8 cellular contexts compared by ENCODE assay signal in the genomic region with DNA sequence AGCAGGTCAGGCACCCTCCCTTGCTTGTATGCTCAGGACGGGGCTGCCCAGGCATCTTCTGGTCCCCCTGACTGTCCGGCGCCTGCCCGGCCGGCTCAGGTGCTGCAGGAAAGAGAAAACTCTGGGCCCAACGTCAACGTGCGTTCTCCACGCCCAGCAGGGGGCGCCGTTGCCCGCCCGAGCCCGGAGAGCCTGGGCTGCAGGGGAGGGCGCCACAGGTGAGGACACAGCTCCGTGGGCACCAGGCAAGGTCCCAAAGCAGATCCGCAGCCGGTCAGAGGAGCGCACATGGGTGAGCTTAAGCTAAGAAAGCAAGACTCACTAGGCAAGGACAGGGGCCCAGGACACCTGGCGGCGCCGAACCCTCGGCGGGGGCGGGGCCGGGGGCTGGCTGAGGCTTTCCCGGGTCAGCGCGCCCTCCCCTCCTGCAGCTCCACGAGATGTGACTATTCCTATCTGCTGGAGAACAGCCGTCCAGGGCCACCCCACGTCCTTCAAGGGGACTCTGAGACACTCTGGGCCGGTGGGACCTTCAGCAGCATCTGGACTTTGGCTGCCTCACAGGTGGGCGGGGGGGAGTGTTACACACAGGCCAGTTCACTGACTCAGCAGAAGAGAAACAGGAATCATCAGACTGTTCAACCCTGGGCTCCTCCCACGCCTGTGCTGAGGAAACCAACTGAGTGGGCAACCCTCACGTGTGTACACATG. TPM values are rescaled to one million over a fixed set of nuclear protein-coding genes. Genes with fewer than 3 reads are reported as not detected.
DNase-seq lines count a peak whose midpoint lies in the region; ATAC-seq, FAIRE-seq and TF ChIP-seq lines count a peak whose summit lies in the region.

No MANE protein-coding gene starts in this region.

- peak; percentile 54 for DNase-seq in DND-41
- peak; percentile 39 for DNase-seq in MG63
- peak; percentile 79 for DNase-seq in SW480 (ENCODE audit: low spot score)
- DNase-seq in activated naive CD8-positive, alpha-beta T cell treated with anti-CD3 and anti-CD28 coated beads for 36 hours = peak; percentile 80
- peak; percentile 40 to 79 (median 75) for DNase-seq in right cardiac atrium
- peak; percentile 74 for DNase-seq in small intestine
- DNase-seq in cerebellar nuclear complex (lab: John Stamatoyannopoulos, UW) = no peak

- no peaks in the 10 kb centered on the region for H3K79me2 ChIP-seq in DND-41 (ENCODE audit: insufficient read depth, low read length)

- no peak overlapping the region for H2AFZ ChIP-seq in DND-41 (ENCODE audit: low read depth, low read length)

- H3K9me3 ChIP-seq in DND-41 (ENCODE audit: insufficient read depth, low read length, severe bottlenecking) = no peaks in the 10 kb centered on the region
- H3K9me3 ChIP-seq in MG63 = no peaks in the 10 kb centered on the region
- H3K9me3 ChIP-seq in right cardiac atrium (ENCODE audit: control insufficient read depth, low read length) = no peaks in the 10 kb centered on the region
- no peaks in the 10 kb centered on the region for H3K9me3 ChIP-seq in small intestine (ENCODE audit: control insufficient read depth, low read depth)

- no peaks in the 10 kb centered on the region for H3K4me1 Mint-ChIP-seq in activated naive CD8-positive, alpha-beta T cell treated with anti-CD3 and anti-CD28 coated beads for 36 hours

- H3K4me2 ChIP-seq in DND-41 (ENCODE audit: insufficient read depth, low read length) = 0 out of 2 replicates have a peak overlapping the region, but pooled peaks have one; percentile 31

- H3K4me3 Mint-ChIP-seq in activated naive CD8-positive, alpha-beta T cell treated with anti-CD3 and anti-CD28 coated beads for 36 hours = no peak overlapping the region

- H3K36me3 ChIP-seq in DND-41 (ENCODE audit: insufficient read depth, low read length) (no peaks in the 10 kb centered on the region), MG63 (no peaks in the 10 kb centered on the region), small intestine (ENCODE audit: control insufficient read depth in 2 of 2, insufficient read depth in 2 of 2, low read length in 2 of 2) (no peaks in the 10 kb centered on the region)

- no peak for FAIRE-seq in small intestine (lab: Jason Lieb, UNC)

- no peak overlapping the region for H3K27ac Mint-ChIP-seq in activated naive CD8-positive, alpha-beta T cell treated with anti-CD3 and anti-CD28 coated beads for 36 hours

- no peaks in the 10 kb centered on the region for H3K27me3 ChIP-seq in DND-41 (ENCODE audit: insufficient read depth, low read length, poor library complexity)
- H3K27me3 ChIP-seq in MG63 = no peaks in the 10 kb centered on the region
- no peaks in the 10 kb centered on the region for H3K27me3 ChIP-seq in right cardiac atrium (ENCODE audit: control insufficient read depth, insufficient read depth)
- H3K27me3 ChIP-seq in small intestine (ENCODE audit: control insufficient read depth in 2 of 2, insufficient read depth in 2 of 2, low read length in 2 of 2) = no peaks in the 10 kb centered on the region

- H3K4me1 ChIP-seq in DND-41 (ENCODE audit: insufficient read depth, low read length) (peaks cover 4% of the 10 kb centered on the region), right cardiac atrium (ENCODE audit: control insufficient read depth, insufficient read depth, low read length) (no peaks in the 10 kb centered on the region), small intestine (ENCODE audit: control insufficient read depth in 2 of 2, insufficient read depth in 1 of 2, low read depth in 1 of 2, low read length in 1 of 2) (no peaks in the 10 kb centered on the region)

- H3K9me3 Mint-ChIP-seq in activated naive CD8-positive, alpha-beta T cell treated with anti-CD3 and anti-CD28 coated beads for 36 hours = no peaks in the 10 kb centered on the region

- peak; percentile 90 for TF ChIP-seq CTCF in DND-41 (IDR thresholded peaks at IDR 0.05; ENCODE audit: borderline replicate concordance, extremely low read depth, low read length, poor library complexity, severe bottlenecking)

- 13% methylated on average over 36 of the region's 36 CpGs for WGBS in right cardiac atrium
- WGBS in small intestine, 3 donors = 1 to 9% (median 6%) methylated on average over 26 to 36 of the region's 36 CpGs

- peak; percentile 84 for ATAC-seq in DND-41 (ENCODE audit: insufficient read depth, low read depth)
- ATAC-seq in right cardiac atrium = peak; percentile 27 to 47
- ATAC-seq in HG02870 (IDR thresholded peaks at IDR 0.05; ENCODE audit: unreplicated experiment) = no peak

- H3K4me3 ChIP-seq in DND-41 (ENCODE audit: low read depth in 1 of 2, low read length in 2 of 2) = no peak overlapping the region
- H3K4me3 ChIP-seq in MG63 = no peak overlapping the region
- H3K4me3 ChIP-seq in right cardiac atrium (ENCODE audit: low read length) = no peak overlapping the region
- H3K4me3 ChIP-seq in small intestine (ENCODE audit: low read depth in 1 of 2, low read length in 2 of 2) = peak overlapping the region in 1 of 2 donors; percentile 26

- intact Hi-C loops in right cardiac atrium (cut with DNase I) = loop anchor here in 2 of 4 donors (10.0 kb wide), 2 partner anchors 244 to 284 kb away; no protein-coding TSS in a partner anchor

- H4K20me1 ChIP-seq in DND-41 (ENCODE audit: insufficient read depth, low read length) = 0 out of 2 replicates have a peak, but pooled peaks cover 9% of the 10 kb centered on the region

- H3K9ac ChIP-seq in DND-41 (ENCODE audit: low read depth, low read length) = no peak overlapping the region

- no peaks in the 10 kb centered on the region for H3K36me3 Mint-ChIP-seq in activated naive CD8-positive, alpha-beta T cell treated with anti-CD3 and anti-CD28 coated beads for 36 hours

- H3K27me3 Mint-ChIP-seq in activated naive CD8-positive, alpha-beta T cell treated with anti-CD3 and anti-CD28 coated beads for 36 hours = no peaks in the 10 kb centered on the region

- no peak overlapping the region for H3K27ac ChIP-seq in DND-41 (ENCODE audit: low read length)
- no peak overlapping the region for H3K27ac ChIP-seq in right cardiac atrium (ENCODE audit: low read length)
- H3K27ac ChIP-seq in small intestine (ENCODE audit: low read depth in 1 of 2, low read length in 1 of 2) = no peak overlapping the region

RNA-seq across cellular contexts. Expression of a gene that starts 29.3 kb away (rescaled TPM):
- not detected in 2 replicates for total RNA-seq in MG63 (2014; rRNA removed; shearing (Covaris generic); ENCODE audit: low replicate concordance)
- not detected for total RNA-seq in activated naive CD8-positive, alpha-beta T cell treated with anti-CD3 and anti-CD28 coated beads for 36 hours
- not detected for total RNA-seq in right cardiac atrium
- polyA plus RNA-seq in right cardiac atrium = not detected
- not detected for polyA plus RNA-seq in small intestine

RNA-seq across cellular contexts. Expression of a gene that starts 40.6 kb away (rescaled TPM):
- total RNA-seq in MG63 (2014; rRNA removed; shearing (Covaris generic); ENCODE audit: low replicate concordance) = not detected in 2 replicates
- not detected for total RNA-seq in activated naive CD8-positive, alpha-beta T cell treated with anti-CD3 and anti-CD28 coated beads for 36 hours
- total RNA-seq in right cardiac atrium = not detected
- polyA plus RNA-seq in right cardiac atrium (0.11 TPM), small intestine (not detected)

RNA-seq across cellular contexts. Expression of a gene that starts 47.9 kb away (rescaled TPM):
- total RNA-seq in MG63 (2014; rRNA removed; shearing (Covaris generic); ENCODE audit: low replicate concordance) = not detected in 2 replicates
- total RNA-seq in activated naive CD8-positive, alpha-beta T cell treated with anti-CD3 and anti-CD28 coated beads for 36 hours = not detected
- not detected for total RNA-seq in right cardiac atrium
- polyA plus RNA-seq in right cardiac atrium = not detected
- polyA plus RNA-seq in small intestine = not detected

RNA-seq across cellular contexts. Expression of a gene that starts 55.4 kb away (rescaled TPM):
- total RNA-seq in MG63 (2014; rRNA removed; shearing (Covaris generic); ENCODE audit: low replicate concordance) = 1.2 and 1.4 TPM in 2 replicates
- total RNA-seq in activated naive CD8-positive, alpha-beta T cell treated with anti-CD3 and anti-CD28 coated beads for 36 hours = 1 to 10 TPM; 1.8 to 1.9 TPM
- 1 to 10 TPM in 3 of 4 donors, under 1 TPM in 1; 0.89 to 1.1 (median 1.0) TPM for total RNA-seq in right cardiac atrium
- 0.93 TPM for polyA plus RNA-seq in right cardiac atrium
- 1 to 10 TPM in 1 of 3 donors, under 1 TPM in 2; 0.22 to 2.1 (median 0.54) TPM for polyA plus RNA-seq in small intestine

Comparison
In these comparisons a context has a peak if more than half of its experiments do, and no peak if none do; other contexts are left out.
1. DNase-seq: peak in DND-41 (single experiment), MG63 (single experiment), SW480 (single experiment), activated naive CD8-positive, alpha-beta T cell treated with anti-CD3 and anti-CD28 coated beads for 36 hours (single experiment), right cardiac atrium (3 of 3) and small intestine (single experiment); none in cerebellar nuclear complex (0 of 2).